6 cellular contexts compared by ENCODE assay signal in the genomic region with DNA sequence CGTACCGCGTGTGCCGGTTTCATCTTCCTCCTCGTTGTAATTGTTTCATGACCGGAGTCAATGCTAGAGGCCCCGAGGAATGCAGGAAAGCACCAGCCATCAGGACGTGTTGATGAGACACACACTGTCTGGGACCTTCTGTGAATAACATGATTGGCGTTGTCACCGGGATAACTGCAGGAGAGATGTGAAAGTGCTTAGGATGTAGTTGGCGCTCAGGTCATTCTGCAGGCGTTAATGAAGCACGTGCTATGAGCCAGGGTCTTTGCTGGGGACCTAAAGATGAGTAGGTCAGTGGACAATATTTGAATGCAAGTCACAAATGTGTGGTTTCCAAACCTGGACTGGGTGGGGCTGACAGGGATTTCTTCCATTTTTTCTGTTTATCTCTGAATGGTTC.
"Had no signal": no experiment of that assay in that cellular context is flagged by ENCODE, and none has a peak within 500 bp of the region (broad histone marks: within the 10 kb centered on the region; RNA-seq: fewer than 3 reads in every experiment).

No MANE protein-coding gene starts in this region.

- ATAC-seq: GM23338 had no signal

- H3K4me3 Mint-ChIP-seq: GM23338, IgD-negative memory B cell had no signal

- H3K9me3 Mint-ChIP-seq: GM23338, IgD-negative memory B cell had no signal

- DNase-seq: H7, HCEC 1CT, KBM-7 had no signal

- H3K4me1 Mint-ChIP-seq: IgD-negative memory B cell had no signal

- H3K27ac Mint-ChIP-seq: GM23338, IgD-negative memory B cell had no signal

- H3K36me3 Mint-ChIP-seq: IgD-negative memory B cell had no signal

- H3K4me3 ChIP-seq: GM23338 had no signal

- H3K4me2 ChIP-seq: GM23338 had no signal

- FAIRE-seq: HTR-8/SVneo had no signal

- H3K27me3 Mint-ChIP-seq: IgD-negative memory B cell had no signal

- H2AFZ ChIP-seq: GM23338 had no signal
